26 cellular contexts compared by ENCODE assay signal in genomic region chr11:31424652-31425051, GRCh38. TPM values are rescaled to one million over a fixed set of nuclear protein-coding genes. Genes with fewer than 3 reads are reported as not detected.
"Had no signal": no experiment of that assay in that cellular context is flagged by ENCODE, and none has a peak within 500 bp of the region (broad histone marks: within the 10 kb centered on the region; RNA-seq: fewer than 3 reads in every experiment).

No MANE protein-coding gene starts in this region.

- ATAC-seq: activated CD4-positive, alpha-beta T cell treated with anti-CD3 and anti-CD28 coated beads for 36 hours; activated CD8-positive, alpha-beta T cell treated with anti-CD3 and anti-CD28 coated beads, Interleukin-2, amount 10 ng/mL, durations not matched to agents 7 days and 5 days; activated naive CD8-positive, alpha-beta T cell treated with anti-CD3 and anti-CD28 coated beads, Interleukin-2, amount 50 U/mL, for 24 hours; activated T-cell treated with anti-CD3 and anti-CD28 coated beads, Interleukin-2, amount 50 U/mL, for 4 hours; Panc1 had no signal

- DNase-seq: activated CD4-positive, alpha-beta T cell treated with anti-CD3 and anti-CD28 coated beads for 36 hours; activated CD4-positive, alpha-beta T cell treated with anti-CD3 and anti-CD28 coated beads, Interleukin-2, amount 10 ng/mL, durations not matched to agents 7 days and 5 days; activated CD4-positive, alpha-beta T cell treated with anti-CD3 and anti-CD28 coated beads, Interleukin-2, amount 50 U/mL, for 48 hours; activated CD8-positive, alpha-beta T cell treated with anti-CD3 and anti-CD28 coated beads, Interleukin-2, amount 10 ng/mL, durations not matched to agents 7 days and 5 days; activated naive CD4-positive, alpha-beta T cell treated with anti-CD3 and anti-CD28 coated beads, Interleukin-2, amount 10 ng/mL, durations not matched to agents 7 days and 5 days; activated naive CD8-positive, alpha-beta T cell treated with anti-CD3 and anti-CD28 coated beads, Interleukin-2, amount 50 U/mL, for 24 hours; activated T-cell treated with anti-CD3 and anti-CD28 coated beads for 4 hours; activated T-cell treated with anti-CD3 and anti-CD28 coated beads, Interleukin-2, amount 50 U/mL, for 4 hours; anterior cingulate cortex; central memory CD4-positive, alpha-beta T cell; Kasumi-1; KG1; MG63; NCI-H1092; NCI-H1436 treated with DMSO at 0.1 percent for 48 hours; NCI-H1694 treated with DMSO at 0.1 percent for 48 hours; NCI-H2029 treated with DMSO at 0.1 percent for 48 hours; NCI-H2107; NCI-H2171; NCI-H510A treated with DMSO at 0.1 percent for 48 hours; NCI-H526 treated with DMSO at 0.1 percent for 48 hours; SHP77; SJCRH30 had no signal

RNA-seq across cellular contexts. Expression of gene DCDC1, which starts 55.1 kb away (rescaled TPM):
- total RNA-seq: activated CD4-positive, alpha-beta T cell treated with anti-CD3 and anti-CD28 coated beads, Interleukin-2, amount 10 ng/mL, durations not matched to agents 7 days and 5 days; activated CD8-positive, alpha-beta T cell treated with anti-CD3 and anti-CD28 coated beads, Interleukin-2, amount 10 ng/mL, durations not matched to agents 7 days and 5 days; activated T-helper 1 cell treated with anti-CD3 and anti-CD28 coated beads, Interleukin-12 subunit alpha, Interleukin-12 subunit beta, Interleukin-2, Interleukin-4 antibody, amounts not matched to agents 30 ng/mL and 10 ng/mL and 1 ng/mL, durations not matched to agents 14 hours and 24 hours and 36 hours; bronchial epithelial cell had no signal
